9 cellular contexts compared by ENCODE assay signal in the genomic region with DNA sequence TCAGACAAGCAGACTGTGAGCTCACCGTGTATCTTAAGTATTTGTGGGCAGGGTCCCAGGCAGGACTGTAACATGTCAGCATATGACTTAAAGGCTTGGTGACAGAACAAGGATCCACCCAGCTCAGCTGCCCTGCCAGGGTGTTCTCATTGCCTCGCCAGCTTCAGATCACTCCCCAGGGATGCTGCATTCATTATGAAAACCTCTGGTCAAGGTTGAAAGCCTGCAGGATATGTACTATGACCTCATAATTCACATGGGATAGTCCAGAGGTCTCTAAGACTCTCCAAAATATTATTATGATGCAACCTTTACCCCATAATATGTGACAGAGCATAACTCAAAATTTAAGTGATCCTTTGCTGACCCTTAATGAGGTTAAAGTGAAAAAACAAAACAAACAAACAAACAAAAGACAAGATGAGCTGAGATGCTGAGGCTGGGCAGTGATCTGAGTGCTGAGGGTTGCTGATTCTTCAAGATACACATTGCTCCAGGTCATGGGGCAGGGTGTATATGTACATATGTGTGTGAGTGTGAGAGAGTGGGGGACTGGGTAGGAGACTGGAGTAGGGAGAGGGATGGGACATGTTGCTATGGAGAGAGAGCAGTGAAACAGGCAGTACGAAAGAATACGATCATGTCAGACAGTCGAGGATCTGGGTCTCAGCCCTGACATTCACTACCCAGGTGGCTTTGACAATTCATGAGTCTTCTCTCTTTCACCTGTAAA.
A peak's percentile ranks its signal among the peaks of the same experiment; 100 is the strongest.
DNase-seq lines count a peak whose midpoint lies in the region; ATAC-seq and FAIRE-seq lines count a peak whose summit lies in the region.
"Had no signal": no experiment of that assay in that cellular context is flagged by ENCODE, and none has a peak within 500 bp of the region (broad histone marks: within the 10 kb centered on the region; RNA-seq: fewer than 3 reads in every experiment).

No MANE protein-coding gene starts in this region.

- DNase-seq in Caki2 (ENCODE audit: low read depth) (peak; percentile 77), RCC 7860 (ENCODE audit: low spot score) (peak; percentile 94), left ventricle myocardium superior (peak; percentile 68), medulla oblongata (ENCODE audit: extremely low spot score) (no peak)
- DNase-seq in activated CD4-positive, alpha-beta T cell treated with anti-CD3 and anti-CD28 coated beads, Interleukin-2, amount 50 U/mL, for 1 hour, result no peak
- no peak for DNase-seq in activated T-cell treated with anti-CD3 and anti-CD28 coated beads, Interleukin-2, amount 50 U/mL, for 72 hours
- DNase-seq: NCI-H1417 had no signal

- H3K27me3 Mint-ChIP-seq in activated T-cell treated with anti-CD3 and anti-CD28 coated beads, Interleukin-2, amount 50 U/mL, for 72 hours (ENCODE audit: low read depth), result peaks cover 23% of the 10 kb centered on the region

- H3K36me3 Mint-ChIP-seq in activated T-cell treated with anti-CD3 and anti-CD28 coated beads, Interleukin-2, amount 50 U/mL, for 72 hours (ENCODE audit: insufficient read depth in 2 of 2), result peaks cover 2 to 3% of the 10 kb centered on the region in 2 donors

- in situ Hi-C loops in Caki2 (cut with HindIII; ENCODE audit: low pct_unique_long_range_greater_than_20kb, low sequenced_read_pairs), result no loop called here

- ATAC-seq in GM21737 (IDR thresholded peaks at IDR 0.05; ENCODE audit: unreplicated experiment) (peak; percentile 43), left ventricle myocardium superior (peak; percentile 87), GM19324 (IDR thresholded peaks at IDR 0.05; ENCODE audit: low FRiP score, unreplicated experiment) (no peak)
- no peak for ATAC-seq in activated T-cell treated with anti-CD3 and anti-CD28 coated beads, Interleukin-2, amount 50 U/mL, for 72 hours (replicated peaks in 1 of 2)

- H3K4me3 Mint-ChIP-seq in activated T-cell treated with anti-CD3 and anti-CD28 coated beads, Interleukin-2, amount 50 U/mL, for 72 hours, result peak overlapping the region in 1 of 2 donors; percentile 11

- no peaks in the 10 kb centered on the region for H3K9me3 Mint-ChIP-seq in activated T-cell treated with anti-CD3 and anti-CD28 coated beads, Interleukin-2, amount 50 U/mL, for 72 hours

- H3K4me1 Mint-ChIP-seq in activated T-cell treated with anti-CD3 and anti-CD28 coated beads, Interleukin-2, amount 50 U/mL, for 72 hours (ENCODE audit: low read depth), result peaks cover 49% of the 10 kb centered on the region

- intact Hi-C loops in left ventricle myocardium superior (cut with micrococcal nuclease), result no loop called here

- FAIRE-seq in RCC 7860 (lab: Jason Lieb, UNC), result peak; percentile 83

- no peak overlapping the region for H3K27ac Mint-ChIP-seq in activated T-cell treated with anti-CD3 and anti-CD28 coated beads, Interleukin-2, amount 50 U/mL, for 72 hours

Comparison
In these comparisons a context has a peak if more than half of its experiments do, and no peak if none do; other contexts are left out.
1. DNase-seq: peak in Caki2 (single experiment), RCC 7860 (single experiment) and left ventricle myocardium superior (single experiment); none in activated CD4-positive, alpha-beta T cell treated with anti-CD3 and anti-CD28 coated beads, Interleukin-2, amount 50 U/mL, for 1 hour (single experiment), medulla oblongata (single experiment) and activated T-cell treated with anti-CD3 and anti-CD28 coated beads, Interleukin-2, amount 50 U/mL, for 72 hours (0 of 2).
2. ATAC-seq: peak in GM21737 (single experiment) and left ventricle myocardium superior (single experiment); none in GM19324 (single experiment) and activated T-cell treated with anti-CD3 and anti-CD28 coated beads, Interleukin-2, amount 50 U/mL, for 72 hours (0 of 2).